8 cellular contexts compared by ENCODE assay signal in the genomic region with DNA sequence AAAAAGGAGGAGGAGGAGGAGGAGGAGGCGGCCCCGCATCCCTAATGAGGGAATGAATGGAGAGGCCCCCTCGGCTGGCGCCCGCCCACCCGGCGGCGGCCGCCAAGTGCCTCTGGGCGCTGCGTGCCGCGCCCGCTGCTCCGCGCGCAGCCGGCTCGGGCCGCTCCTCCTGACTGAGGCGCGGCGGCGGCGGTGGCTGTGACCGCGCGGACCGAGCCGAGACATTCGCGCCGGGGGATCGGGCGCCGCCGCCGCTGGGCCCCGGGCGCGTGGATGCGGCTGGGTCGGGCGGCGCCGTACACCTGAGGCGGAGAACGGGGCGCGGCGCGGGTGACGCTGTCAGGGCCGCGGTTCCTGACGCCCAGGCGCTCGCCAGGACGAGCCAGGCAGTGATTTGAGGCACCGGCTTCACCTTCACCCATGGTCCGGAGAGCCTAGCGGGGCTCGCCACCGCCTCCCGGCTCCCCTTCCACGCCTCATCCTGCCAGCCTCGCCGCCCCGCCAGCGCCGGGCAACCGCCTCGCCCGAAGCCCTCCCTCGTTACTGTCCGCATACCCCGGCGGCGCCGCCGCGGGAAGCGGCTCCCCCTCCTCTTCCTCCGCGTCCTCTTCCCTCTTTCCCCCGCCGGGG. TPM values are rescaled to one million over a fixed set of nuclear protein-coding genes. Genes with fewer than 3 reads are reported as not detected.
DNase-seq lines count a peak whose midpoint lies in the region; ATAC-seq, FAIRE-seq and TF ChIP-seq lines count a peak whose summit lies in the region.

A gene (plus strand): TSS at position 88 of the 630 bp plus-strand sequence. CDS start 687 bp downstream, outside the sequence.

- peak; percentile 49 for DNase-seq in EL
- DNase-seq in HuH-7.5 (ENCODE audit: low spot score) = peak; percentile 36
- DNase-seq in T-helper 2 cell treated with Interferon-gamma antibody and Interleukin-4, amounts not matched to agents 5 μg/mL and 100 μg/mL, for 36 hours (ENCODE audit: low spot score) = no peak
- DNase-seq in endothelial cell of umbilical vein (ENCODE audit: low read depth, low spot score) = peak; percentile 37
- DNase-seq in mesendoderm = peak; percentile 76
- peak; percentile 74 to 82 for DNase-seq in thyroid gland

- CTCF ChIA-PET in endothelial cell of umbilical vein (lab: Charles Lee) = no interaction called here

- TF ChIP-seq POLR2A in endothelial cell of umbilical vein (IDR thresholded peaks at IDR 0.05; ENCODE audit: low read depth, low read length) = peak; percentile 28
- TF ChIP-seq POLR2A in thyroid gland (IDR thresholded peaks at IDR 0.05) = peak; percentile 38 to 83

- POLR2A ChIA-PET in endothelial cell of umbilical vein (lab: Charles Lee) = no interaction called here

- H3K18ac ChIP-seq in mesendoderm (ENCODE audit: low read length) = peak within 1 kb of the TSS; percentile 94

- H2BK120ac ChIP-seq in mesendoderm (ENCODE audit: low read depth, low read length) = peak within 1 kb of the TSS; percentile 21

- intact Hi-C loops in endothelial cell of umbilical vein (cut with micrococcal nuclease) (loop anchor here (1.0 to 5.0 kb wide), 4 partner anchors 164 to 249 kb away; a partner anchor contains a TSS), thyroid gland (cut with DNase I) (loop anchor here (10.0 kb wide), 1 partner anchor 253 kb away; a partner anchor contains a TSS)

- H3K4me3 ChIP-seq in endothelial cell of umbilical vein (replicated peaks in 1 of 3; ENCODE audit: insufficient read depth in 1 of 3, low read depth in 1 of 3, low read length in 3 of 3) = peak within 1 kb of the TSS; percentile 64 to 94 (median 78)
- peak within 1 kb of the TSS; percentile 72 for H3K4me3 ChIP-seq in mesendoderm (ENCODE audit: low read length)
- H3K4me3 ChIP-seq in thyroid gland (replicated peaks in 1 of 3) = peak within 1 kb of the TSS; percentile 70 to 89 (median 80)

- peaks cover 61% of the 10 kb centered on the region for H3K27me3 Mint-ChIP-seq in T-helper 2 cell treated with Interferon-gamma antibody and Interleukin-4, amounts not matched to agents 5 μg/mL and 100 μg/mL, for 36 hours (ENCODE audit: low read depth)

- no peak within 1 kb of the TSS for H4K5ac ChIP-seq in mesendoderm (ENCODE audit: low read length)

- no peaks in the 10 kb centered on the region for H3K9me1 ChIP-seq in endothelial cell of umbilical vein (replicated peaks; ENCODE audit: control insufficient read depth, extremely low read depth, insufficient read depth, low read length)

- FAIRE-seq in endothelial cell of umbilical vein (lab: Jason Lieb, UNC) = peak; percentile 15

- peak within 1 kb of the TSS; percentile 83 for H3K23ac ChIP-seq in mesendoderm (ENCODE audit: low read length)

- no peaks in the 10 kb centered on the region for H3K9me3 Mint-ChIP-seq in T-helper 2 cell treated with Interferon-gamma antibody and Interleukin-4, amounts not matched to agents 5 μg/mL and 100 μg/mL, for 36 hours

- no CpG with 5 or more reads among the region's 87 CpGs for WGBS in mesendoderm (ENCODE audit: extremely low coverage, insufficient coverage, low lambda C conversion rate)
- WGBS in thyroid gland, 2 donors = 0 to 1% methylated on average over 37 to 54 of the region's 87 CpGs

- peak within 1 kb of the TSS; percentile 11 for H3K27ac Mint-ChIP-seq in T-helper 2 cell treated with Interferon-gamma antibody and Interleukin-4, amounts not matched to agents 5 μg/mL and 100 μg/mL, for 36 hours

- peak; percentile 60 for ATAC-seq in GM21381 (IDR thresholded peaks at IDR 0.05; ENCODE audit: unreplicated experiment)
- no peak for ATAC-seq in HG03097 (IDR thresholded peaks at IDR 0.05; ENCODE audit: low FRiP score, unreplicated experiment)

- H3K56ac ChIP-seq in mesendoderm (ENCODE audit: low read length) = peak within 1 kb of the TSS; percentile 97

- H3K27ac ChIP-seq in endothelial cell of umbilical vein (ENCODE audit: insufficient read depth, low read depth, low read length) (peak within 1 kb of the TSS; percentile 2), mesendoderm (ENCODE audit: low read depth, low read length) (peak within 1 kb of the TSS; percentile 77), thyroid gland (peak within 1 kb of the TSS; percentile 73 to 87 (median 84))

- H3K4me1 Mint-ChIP-seq in T-helper 2 cell treated with Interferon-gamma antibody and Interleukin-4, amounts not matched to agents 5 μg/mL and 100 μg/mL, for 36 hours (ENCODE audit: low read depth) = peaks cover 12% of the 10 kb centered on the region

- TF ChIP-seq CTCF in endothelial cell of umbilical vein (IDR thresholded peaks at IDR 0.05; ENCODE audit: extremely low read depth in 1 of 2, insufficient read depth in 1 of 2, low read depth in 1 of 2, low read length in 2 of 2) (no peak), thyroid gland (IDR thresholded peaks at IDR 0.05) (no peak)

- peak within 1 kb of the TSS; percentile 28 for H4K8ac ChIP-seq in mesendoderm (ENCODE audit: low read depth, low read length)

- H4K20me1 ChIP-seq in endothelial cell of umbilical vein (replicated peaks; ENCODE audit: control insufficient read depth, extremely low read depth, insufficient read depth, low read length) = no peaks in the 10 kb centered on the region

- H3K36me3 Mint-ChIP-seq in T-helper 2 cell treated with Interferon-gamma antibody and Interleukin-4, amounts not matched to agents 5 μg/mL and 100 μg/mL, for 36 hours (ENCODE audit: low read depth) = peaks cover 4% of the 10 kb centered on the region

- H3K9ac ChIP-seq in endothelial cell of umbilical vein (replicated peaks; ENCODE audit: extremely low read depth, insufficient read depth, low read length) = peak within 1 kb of the TSS; percentile 67
- peak within 1 kb of the TSS; percentile 84 for H3K9ac ChIP-seq in mesendoderm (ENCODE audit: low read length)

- H3K27me3 ChIP-seq in endothelial cell of umbilical vein (ENCODE audit: control insufficient read depth in 2 of 2, insufficient read depth in 2 of 2, low read length in 2 of 2) (peaks cover 10 to 23% of the 10 kb centered on the region in 2 experiments), mesendoderm (ENCODE audit: insufficient read depth, low read length, poor library complexity) (no peaks in the 10 kb centered on the region), thyroid gland (no peaks in the 10 kb centered on the region)

- peaks cover 5% of the 10 kb centered on the region for H3K79me1 ChIP-seq in mesendoderm (ENCODE audit: low read length)

- BruUV-seq in endothelial cell of umbilical vein (replicated peaks; lab: Mats Ljungman, UMichigan) = no TSS peak

- H3K9me3 ChIP-seq in endothelial cell of umbilical vein (replicated peaks; ENCODE audit: control insufficient read depth, insufficient read depth, low read length) (no peaks in the 10 kb centered on the region), thyroid gland (no peaks in the 10 kb centered on the region)

- H2AK5ac ChIP-seq in mesendoderm (ENCODE audit: low read length) = no peak within 1 kb of the TSS

- H2BK15ac ChIP-seq in mesendoderm (replicated peaks; ENCODE audit: low read depth) = no peak within 1 kb of the TSS

- dilution Hi-C loops in endothelial cell of umbilical vein (cut with MboI; ENCODE audit: extremely low pct_ligation_motif_present, low sequenced_read_pairs) = no loop called here

- H3K4ac ChIP-seq in mesendoderm (ENCODE audit: low read depth, low read length) = peak within 1 kb of the TSS; percentile 56

- H3K4me1 ChIP-seq in endothelial cell of umbilical vein (ENCODE audit: control insufficient read depth, extremely low read depth, insufficient read depth, low read length) (peaks cover 7% of the 10 kb centered on the region), mesendoderm (ENCODE audit: control insufficient read depth, low read depth, low read length) (peaks cover 2% of the 10 kb centered on the region), thyroid gland (peaks cover 3 to 6% of the 10 kb centered on the region in 2 donors)

- no peaks in the 10 kb centered on the region for H3K36me3 ChIP-seq in endothelial cell of umbilical vein (ENCODE audit: control insufficient read depth in 2 of 2, extremely low read depth in 1 of 2, insufficient read depth in 2 of 2, low read length in 2 of 2)
- H3K36me3 ChIP-seq in mesendoderm (ENCODE audit: control insufficient read depth, insufficient read depth, low read length) = no peaks in the 10 kb centered on the region
- H3K36me3 ChIP-seq in thyroid gland = no peaks in the 10 kb centered on the region

- peak within 1 kb of the TSS; percentile 80 for H3K4me3 Mint-ChIP-seq in T-helper 2 cell treated with Interferon-gamma antibody and Interleukin-4, amounts not matched to agents 5 μg/mL and 100 μg/mL, for 36 hours

- H3K4me2 ChIP-seq in endothelial cell of umbilical vein (ENCODE audit: insufficient read depth, low read length) (peak within 1 kb of the TSS; percentile 92), mesendoderm (ENCODE audit: low read length) (peak within 1 kb of the TSS; percentile 100)

- H3K79me2 ChIP-seq in endothelial cell of umbilical vein (ENCODE audit: control insufficient read depth, insufficient read depth, low read length) (no peaks in the 10 kb centered on the region), mesendoderm (ENCODE audit: control insufficient read depth, insufficient read depth, low read length) (peaks cover 28% of the 10 kb centered on the region)

- H2AFZ ChIP-seq in endothelial cell of umbilical vein (ENCODE audit: low read depth, low read length) = peak within 1 kb of the TSS; percentile 93

- H2BK5ac ChIP-seq in mesendoderm (ENCODE audit: low read length) = peak within 1 kb of the TSS; percentile 74

TF ChIP-seq in endothelial cell of umbilical vein, 7 proteins besides CTCF, POLR2A, EP300 and RAD21:
- peak; percentile 6 for TF ChIP-seq EZH2 (IDR thresholded peaks at IDR 0.05; ENCODE audit: borderline replicate concordance, low read depth, low read length, severe bottlenecking)
- no peak for TF ChIP-seq GATA2 (IDR thresholded peaks at IDR 0.05; ENCODE audit: insufficient read depth, insufficient read length, low read depth, low read length)
- TF ChIP-seq POLR2AphosphoS5 (IDR thresholded peaks at IDR 0.05; ENCODE audit: insufficient read depth, low read depth, low read length) = peak; percentile 45

RNA-seq across cellular contexts. Expression of the gene that starts here (rescaled TPM):
- total RNA-seq in endothelial cell of umbilical vein (5.5 and 6.0 TPM in 2 replicates), thyroid gland (10 to 100 TPM; 10.9 to 21.2 (median 14.4) TPM)
- 1.2 and 1.4 TPM in 2 replicates for polyA plus RNA-seq in endothelial cell of umbilical vein
- 1.6 and 1.9 TPM in 2 replicates for polyA plus RNA-seq in endothelial cell of umbilical vein (2011; cell fraction: cytosol; rRNA removed)
- polyA plus RNA-seq in endothelial cell of umbilical vein (2011; cell fraction: nucleus; rRNA removed) = 5.2 and 5.5 TPM in 2 replicates
- polyA plus RNA-seq in endothelial cell of umbilical vein (2012) = 3.1 and 3.3 TPM in 2 replicates
- 1.6 and 2.2 TPM in 2 replicates for polyA minus RNA-seq in endothelial cell of umbilical vein
- 9.2 TPM for polyA minus RNA-seq in endothelial cell of umbilical vein (2011; cell fraction: cytosol; rRNA and poly(A)+ RNA removed)
- polyA minus RNA-seq in endothelial cell of umbilical vein (2011; cell fraction: nucleus; rRNA and poly(A)+ RNA removed) = 4.3 and 4.6 TPM in 2 replicates
- 10.8 TPM for polyA plus RNA-seq in mesendoderm (2013, experiment 1 of 2)
- polyA plus RNA-seq in mesendoderm (2013, experiment 2 of 2) = 12.0 TPM

Comparison
In these comparisons a context has a peak if more than half of its experiments do, and no peak if none do; other contexts are left out.
1. H3K27ac ChIP-seq: peak in every context shown above with its lines; median percentile 84 in thyroid gland; 77 in mesendoderm; 2 in endothelial cell of umbilical vein.